In genomic region chr12:6469609-6470374, GRCh38 we compare ENCODE assay signal across 7 cellular contexts. TPM values are rescaled to one million over a fixed set of nuclear protein-coding genes. Genes with fewer than 3 reads are reported as not detected.
DNase-seq lines count a peak whose midpoint lies in the region; ATAC-seq and TF ChIP-seq lines count a peak whose summit lies in the region.

No MANE protein-coding gene starts in this region.

- no peak overlapping the region for H3K27ac Mint-ChIP-seq in H9

- peak overlapping the region; percentile 83 to 89 for H3K4me3 Mint-ChIP-seq in H9

- H3K36me3 ChIP-seq in SK-N-SH (replicated peaks in 1 of 2; ENCODE audit: control insufficient read depth in 1 of 2, insufficient read depth in 2 of 2, low read length in 1 of 2) (peaks cover 10 to 15% of the 10 kb centered on the region in 2 experiments), skeletal muscle satellite cell (ENCODE audit: insufficient read depth, low read length) (peaks cover 14% of the 10 kb centered on the region)

- H3K9me3 ChIP-seq in H9 (ENCODE audit: control insufficient read depth, low read depth, low read length) (no peaks in the 10 kb centered on the region), SK-N-SH (no peaks in the 10 kb centered on the region), skeletal muscle satellite cell (replicated peaks; ENCODE audit: low read length) (no peaks in the 10 kb centered on the region)

- no peak overlapping the region for H4K8ac ChIP-seq in H9 (replicated peaks; ENCODE audit: insufficient read length, low read depth, low read length)

- no peaks in the 10 kb centered on the region for H3K9me2 ChIP-seq in SK-N-SH

- DNase-seq in H9 (no peak), SK-N-SH (no peak), fibroblast of the aortic adventitia (ENCODE audit: low read depth) (no peak), T1000 (lab: John Stamatoyannopoulos, UW) (no peak)

- TF ChIP-seq RAD21 in SK-N-SH (IDR thresholded peaks at IDR 0.05; ENCODE audit: low read length): no peak

- H3T11ph ChIP-seq in H9 (ENCODE audit: low read length): no peak overlapping the region

- H3K27ac ChIP-seq in H9 (ENCODE audit: insufficient read length, low read depth, low read length) (no peak overlapping the region), SK-N-SH (ENCODE audit: low read depth in 2 of 2, low read length in 1 of 2) (peak overlapping the region; percentile 91 to 98; a peak in 3 of 4 replicates)

- peaks cover 6% of the 10 kb centered on the region for H3K23me2 ChIP-seq in H9 (ENCODE audit: insufficient read length, low read depth, low read length, poor library complexity, severe bottlenecking)

- H3K4me3 ChIP-seq in SK-N-SH (ENCODE audit: low read depth in 2 of 2, low read length in 1 of 2) (peak overlapping the region; percentile 77 to 92), fibroblast of the aortic adventitia (ENCODE audit: low read depth, low read length) (peak overlapping the region; percentile 79), skeletal muscle satellite cell (ENCODE audit: low read length) (peak overlapping the region; percentile 95)

- ATAC-seq in HG03342 (IDR thresholded peaks at IDR 0.05; ENCODE audit: unreplicated experiment) (no peak), HG03442 (IDR thresholded peaks at IDR 0.05; ENCODE audit: unreplicated experiment) (no peak)

- no CpG with 5 or more reads among the region's 16 CpGs for WGBS in H9 (ENCODE audit: extremely low coverage, insufficient read length, low lambda C conversion rate)
- WGBS in SK-N-SH (ENCODE audit: low lambda C conversion rate): 30% methylated on average over 13 of the region's 16 CpGs

- no peak overlapping the region for H2AK5ac ChIP-seq in H9 (ENCODE audit: insufficient read length, low read length)

- no peak overlapping the region for H2BK20ac ChIP-seq in H9 (ENCODE audit: low read depth, low read length, poor library complexity, severe bottlenecking)

- CTCF ChIA-PET in SK-N-SH (lab: Yijun Ruan, JAX): interaction anchor here (0.8 to 4.1 kb wide), 10 partner anchors 10 to 144 kb away, joined by 3 to 16 read pairs (median 6); partner anchors contain the start of gene MRPL51

- H2BK120ac ChIP-seq in H9 (ENCODE audit: low read depth, low read length, poor library complexity, severe bottlenecking): no peak overlapping the region

- no peak overlapping the region for H2AFZ ChIP-seq in H9 (ENCODE audit: low read length)
- H2AFZ ChIP-seq in SK-N-SH (ENCODE audit: low read depth): peak overlapping the region; percentile 92

- H3K23ac ChIP-seq in H9 (ENCODE audit: insufficient read length, low read depth, low read length): no peak overlapping the region

- peak overlapping the region; percentile 19 for H3K18ac ChIP-seq in H9 (ENCODE audit: insufficient read length, low read depth, low read length)

- H3K14ac ChIP-seq in H9 (ENCODE audit: insufficient read depth, low read length): no peak overlapping the region

- H3K79me2 ChIP-seq in H9 (ENCODE audit: insufficient read depth, low read length) (no peaks in the 10 kb centered on the region; the same call in 1 of the 2 replicates), SK-N-SH (ENCODE audit: insufficient read depth) (peaks cover 37% of the 10 kb centered on the region)

- H4K5ac ChIP-seq in H9 (ENCODE audit: insufficient read length, low read depth, low read length): no peak overlapping the region

- peaks cover 11% of the 10 kb centered on the region for H3F3A ChIP-seq in SK-N-SH (replicated peaks; ENCODE audit: insufficient read depth)

- no peak overlapping the region for H2BK5ac ChIP-seq in H9 (ENCODE audit: insufficient read length, low read length)

- H3K27me3 ChIP-seq in H9 (ENCODE audit: insufficient read depth, low read length) (no peaks in the 10 kb centered on the region), SK-N-SH (ENCODE audit: insufficient read depth) (no peaks in the 10 kb centered on the region), skeletal muscle satellite cell (ENCODE audit: control insufficient read depth, insufficient read depth, low read length) (peaks cover 4% of the 10 kb centered on the region)

- TF ChIP-seq CTCF in H9 (conservative IDR thresholded peaks at IDR 0.05) (no peak), SK-N-SH (IDR thresholded peaks at IDR 0.05) (no peak), fibroblast of the aortic adventitia (IDR thresholded peaks at IDR 0.05; ENCODE audit: insufficient read depth, low read length) (no peak)

- H2BK12ac ChIP-seq in H9 (ENCODE audit: insufficient read length, low read depth, low read length): no peak overlapping the region

- H3K36me3 Mint-ChIP-seq in H9 (ENCODE audit: insufficient read depth in 1 of 3, low read depth in 3 of 3): peaks cover 13 to 28% (median 17%) of the 10 kb centered on the region in 3 experiments

- H3K4me2 ChIP-seq in H9 (ENCODE audit: insufficient read depth, insufficient read length, low read length) (peak overlapping the region; percentile 73), SK-N-SH (peak overlapping the region; percentile 98), skeletal muscle satellite cell (ENCODE audit: low read length) (peak overlapping the region; percentile 83)

- peaks cover 18% of the 10 kb centered on the region in 2 experiments for H3K4me1 Mint-ChIP-seq in H9

- no peaks in the 10 kb centered on the region for H3K4me1 ChIP-seq in H9 (ENCODE audit: insufficient read depth, low read length)
- H3K4me1 ChIP-seq in SK-N-SH (ENCODE audit: control insufficient read depth in 1 of 2, insufficient read depth in 2 of 2, low read depth in 1 of 2, low read length in 1 of 2): peaks cover 0 to 13% of the 10 kb centered on the region in 2 experiments; a peak in 2 of 4 replicates
- peaks cover 26% of the 10 kb centered on the region for H3K4me1 ChIP-seq in skeletal muscle satellite cell (ENCODE audit: control insufficient read depth, insufficient read depth, low read length)

- peaks cover 0 to 2% of the 10 kb centered on the region in 2 experiments; a peak in 3 of 5 replicates for H3K9me3 Mint-ChIP-seq in H9

- peaks cover 18% of the 10 kb centered on the region for H3K27me3 Mint-ChIP-seq in H9 (ENCODE audit: low read depth)

- H4K20me1 ChIP-seq in H9 (ENCODE audit: control insufficient read depth, insufficient read depth, insufficient read length) (no peaks in the 10 kb centered on the region), SK-N-SH (ENCODE audit: insufficient read depth) (no peaks in the 10 kb centered on the region)

- H3K4ac ChIP-seq in H9 (ENCODE audit: low read depth, low read length): no peak overlapping the region

- POLR2A ChIA-PET in SK-N-SH (lab: Yijun Ruan, JAX): interaction anchor here (0.7 to 2.9 kb wide), 15 partner anchors 15 to 143 kb away, joined by 3 to 23 read pairs (median 7); partner anchors contain the start of genes GAPDH, MRPL51 and TAPBPL

- H3K9ac ChIP-seq in H9 (ENCODE audit: extremely low read depth, insufficient read length, low read length) (peak overlapping the region; percentile 73), SK-N-SH (peak overlapping the region; percentile 87), skeletal muscle satellite cell (ENCODE audit: low read depth, low read length) (peak overlapping the region; percentile 84)

- no peak overlapping the region for H2BK15ac ChIP-seq in H9 (ENCODE audit: low read depth, low read length)

- TF ChIP-seq EP300 in SK-N-SH (IDR thresholded peaks at IDR 0.05; ENCODE audit: borderline replicate concordance in 1 of 2, low read depth in 1 of 2, low read length in 1 of 2): no peak

- H3K56ac ChIP-seq in H9 (ENCODE audit: insufficient read length, low read depth, low read length): no peak overlapping the region

- H4K91ac ChIP-seq in H9 (ENCODE audit: insufficient read length, low read depth, low read length): no peak overlapping the region

- H3K79me1 ChIP-seq in H9 (ENCODE audit: insufficient read depth, low read depth, low read length, poor library complexity, severe bottlenecking): no peaks in the 10 kb centered on the region

TF ChIP-seq in SK-N-SH, 30 proteins besides CTCF, POLR2A, EP300 and RAD21 (continues in another document):
- no peak for TF ChIP-seq TEAD4 (IDR thresholded peaks at IDR 0.05; ENCODE audit: borderline replicate concordance, insufficient read depth)
- no peak for TF ChIP-seq EZH2phosphoT487 (IDR thresholded peaks at IDR 0.05; ENCODE audit: borderline replicate concordance, low read depth)
- TF ChIP-seq SIN3A (IDR thresholded peaks at IDR 0.05; ENCODE audit: borderline replicate concordance, low read depth, low read length): no peak
- TF ChIP-seq YY1 (IDR thresholded peaks at IDR 0.05; ENCODE audit: low read depth): no peak
- no peak for TF ChIP-seq GABPA (IDR thresholded peaks at IDR 0.05; ENCODE audit: low read depth)
- TF ChIP-seq FOXJ3 (CRISPR knock-in tag; IDR thresholded peaks at IDR 0.05): no peak

RNA-seq across cellular contexts. Expression of gene VAMP1, which starts 0.7 kb away (rescaled TPM):
- 10.3 TPM in 2 replicates for total RNA-seq in H9 (2021)
- 36.8 and 48.9 TPM in 2 replicates for polyA plus RNA-seq in SK-N-SH (2012; rRNA removed)
- polyA plus RNA-seq in SK-N-SH (2012; cell fraction: cytosol; rRNA removed): 21.1 and 21.3 TPM in 2 replicates
- polyA plus RNA-seq in SK-N-SH (2012; cell fraction: nucleus; rRNA removed): 137 and 179 TPM in 2 replicates
- 9.0 and 26.6 TPM in 2 replicates for total RNA-seq in fibroblast of the aortic adventitia (ENCODE audit: low replicate concordance)
- total RNA-seq in skeletal muscle satellite cell (2012; rRNA removed): 3.3 and 9.6 TPM in 2 replicates

RNA-seq across cellular contexts. Expression of gene TAPBPL, which starts 17.9 kb away (rescaled TPM):
- total RNA-seq in H9 (2021): 1.4 and 2.3 TPM in 2 replicates
- polyA plus RNA-seq in SK-N-SH (2012; rRNA removed): 24.1 and 26.0 TPM in 2 replicates
- 11.0 and 15.8 TPM in 2 replicates for polyA plus RNA-seq in SK-N-SH (2012; cell fraction: cytosol; rRNA removed)
- 33.9 and 51.7 TPM in 2 replicates for polyA plus RNA-seq in SK-N-SH (2012; cell fraction: nucleus; rRNA removed)
- total RNA-seq in fibroblast of the aortic adventitia (ENCODE audit: low replicate concordance): 8.9 and 19.7 TPM in 2 replicates
- 4.8 and 6.8 TPM in 2 replicates for total RNA-seq in skeletal muscle satellite cell (2012; rRNA removed)

RNA-seq across cellular contexts. Expression of gene MRPL51, which starts 23.3 kb away (rescaled TPM):
- total RNA-seq in H9 (2021) (321 and 329 TPM in 2 replicates), fibroblast of the aortic adventitia (ENCODE audit: low replicate concordance) (113 and 167 TPM in 2 replicates)
- 189 and 195 TPM in 2 replicates for polyA plus RNA-seq in SK-N-SH (2012; rRNA removed)
- polyA plus RNA-seq in SK-N-SH (2012; cell fraction: cytosol; rRNA removed): 238 and 299 TPM in 2 replicates
- 53.6 and 63.7 TPM in 2 replicates for polyA plus RNA-seq in SK-N-SH (2012; cell fraction: nucleus; rRNA removed)
- 106 and 117 TPM in 2 replicates for total RNA-seq in skeletal muscle satellite cell (2012; rRNA removed)

RNA-seq across cellular contexts. Expression of gene NCAPD2, which starts 24.1 kb away (rescaled TPM):
- total RNA-seq in H9 (2021) (105 and 114 TPM in 2 replicates), fibroblast of the aortic adventitia (ENCODE audit: low replicate concordance) (43.1 and 45.1 TPM in 2 replicates)
- polyA plus RNA-seq in SK-N-SH (2012; rRNA removed): 39.8 and 46.9 TPM in 2 replicates
- 27.2 and 35.7 TPM in 2 replicates for polyA plus RNA-seq in SK-N-SH (2012; cell fraction: cytosol; rRNA removed)
- 46.2 and 57.3 TPM in 2 replicates for polyA plus RNA-seq in SK-N-SH (2012; cell fraction: nucleus; rRNA removed)
- 34.1 and 35.7 TPM in 2 replicates for total RNA-seq in skeletal muscle satellite cell (2012; rRNA removed)

RNA-seq across cellular contexts. Expression of gene CD27, which starts 25.0 kb away (rescaled TPM):
- total RNA-seq in H9 (2021) (0.29 and 0.37 TPM in 2 replicates), fibroblast of the aortic adventitia (ENCODE audit: low replicate concordance) (0.18 TPM in 1 of 2 replicates, not detected in the other)
- not detected in 2 replicates for polyA plus RNA-seq in SK-N-SH (2012; rRNA removed)
- polyA plus RNA-seq in SK-N-SH (2012; cell fraction: cytosol; rRNA removed): not detected in 2 replicates
- polyA plus RNA-seq in SK-N-SH (2012; cell fraction: nucleus; rRNA removed): not detected in 2 replicates
- total RNA-seq in skeletal muscle satellite cell (2012; rRNA removed): not detected in 2 replicates
